Comparison of ENCODE assay signal across 14 cellular contexts in the genomic region with DNA sequence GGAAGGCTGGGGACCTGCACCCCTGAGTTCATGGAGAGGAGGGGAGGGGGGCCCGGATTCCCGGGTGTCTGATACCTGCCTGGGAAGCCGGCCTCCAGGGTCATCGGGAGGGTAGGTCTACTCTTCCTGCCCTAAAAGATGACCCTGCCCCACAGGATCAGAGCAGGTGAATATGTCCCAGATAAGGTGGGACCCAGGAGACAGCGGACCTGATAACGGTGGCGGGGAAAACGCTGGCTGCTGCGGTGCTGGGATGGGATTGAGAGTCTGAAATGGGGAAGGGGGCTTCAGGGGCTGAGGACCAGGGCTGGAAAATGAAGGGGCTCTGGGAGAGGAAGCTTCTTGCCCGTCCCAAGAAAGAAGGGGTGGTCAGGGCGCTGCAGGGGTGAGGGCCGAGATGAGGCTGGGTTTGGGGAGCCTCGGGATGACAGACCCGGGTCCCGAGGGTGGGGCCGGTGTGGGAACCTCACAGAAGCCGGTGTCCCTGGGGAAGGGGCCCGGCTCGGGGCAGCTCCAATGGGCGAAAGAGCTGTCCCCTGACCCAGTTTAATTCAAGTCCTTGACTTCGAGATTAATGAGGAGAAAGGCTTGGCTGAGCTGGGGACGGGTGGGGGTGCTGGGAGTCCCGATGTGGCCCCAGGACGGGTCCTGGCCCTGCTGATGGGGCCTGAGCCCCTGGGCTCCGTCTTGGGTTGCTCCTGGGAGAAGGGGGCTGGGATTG. TPM values are rescaled to one million over a fixed set of nuclear protein-coding genes. Genes with fewer than 3 reads are reported as not detected.
DNase-seq lines count a peak whose midpoint lies in the region; ATAC-seq lines count a peak whose summit lies in the region.
"Had no signal": no experiment of that assay in that cellular context is flagged by ENCODE, and none has a peak within 500 bp of the region (broad histone marks: within the 10 kb centered on the region; RNA-seq: fewer than 3 reads in every experiment).

No MANE protein-coding gene starts in this region.

- H3K27me3 ChIP-seq in HUES6 (ENCODE audit: control insufficient read depth, insufficient read depth, low read length), result peaks cover 68% of the 10 kb centered on the region
- H3K27me3 ChIP-seq in neuronal stem cell (ENCODE audit: control insufficient read depth in 3 of 3, insufficient read depth in 3 of 3, low read depth in 1 of 3, low read length in 3 of 3), result no peaks in the 10 kb centered on the region

- peak overlapping the region; percentile 14 for H4K91ac ChIP-seq in neuronal stem cell (ENCODE audit: low read depth, low read length, poor library complexity)

- H3K4me2 ChIP-seq in neuronal stem cell (ENCODE audit: insufficient read depth, low read length, poor library complexity, severe bottlenecking), result peak overlapping the region; percentile 88

- H2BK12ac ChIP-seq in neuronal stem cell (ENCODE audit: low read length), result no peak overlapping the region

- peak overlapping the region; percentile 39 for H3K23ac ChIP-seq in neuronal stem cell (ENCODE audit: low read depth, low read length, poor library complexity)

- H2BK15ac ChIP-seq in neuronal stem cell (ENCODE audit: low read length), result peak overlapping the region; percentile 69

- H3K9ac ChIP-seq in HUES6 (ENCODE audit: low read length) (no peak overlapping the region), neuronal stem cell (ENCODE audit: low read depth, low read length, poor library complexity) (peak overlapping the region; percentile 97)

- H3K27ac ChIP-seq in HUES6 (ENCODE audit: low read depth, low read length) (no peak overlapping the region), neuronal stem cell (replicated peaks; ENCODE audit: low read length) (peak overlapping the region; percentile 41)
- H3K27ac ChIP-seq: esophagus squamous epithelium, RWPE1 had no signal

- H3K79me1 ChIP-seq in neuronal stem cell (ENCODE audit: low read depth, low read length), result peaks cover 18% of the 10 kb centered on the region

- no peaks in the 10 kb centered on the region; the same call in 1 of the 2 replicates for H3K36me3 ChIP-seq in HUES6 (ENCODE audit: control insufficient read depth, insufficient read depth, low read length)
- H3K36me3 ChIP-seq in neuronal stem cell (replicated peaks in 1 of 2; ENCODE audit: control insufficient read depth in 2 of 2, insufficient read depth in 2 of 2, low read length in 2 of 2), result peaks cover 11 to 15% of the 10 kb centered on the region in 2 donors
- H3K36me3 ChIP-seq: esophagus squamous epithelium had no signal

- H4K8ac ChIP-seq in neuronal stem cell (ENCODE audit: low read depth, low read length), result no peak overlapping the region

- H3K4ac ChIP-seq in neuronal stem cell (ENCODE audit: low read length), result no peak overlapping the region

- H3K4me1 ChIP-seq in HUES6 (ENCODE audit: control insufficient read depth, insufficient read depth, low read length) (peaks cover 33% of the 10 kb centered on the region), neuronal stem cell (ENCODE audit: control insufficient read depth in 2 of 2, insufficient read depth in 1 of 2, low read depth in 1 of 2, low read length in 2 of 2) (peaks cover 29 to 42% of the 10 kb centered on the region in 2 donors)

- H3K14ac ChIP-seq in neuronal stem cell (ENCODE audit: low read length), result peak overlapping the region; percentile 98

- ATAC-seq in GM21576 (IDR thresholded peaks at IDR 0.05; ENCODE audit: unreplicated experiment), result no peak

- no CpG with 5 or more reads among the region's 25 CpGs for WGBS in neuronal stem cell (ENCODE audit: extremely low coverage in 2 of 2, insufficient read length in 2 of 2, insufficient replicate concordance in 1 of 2), 2 donors

- peak overlapping the region; percentile 58 for H3K4me3 ChIP-seq in HUES6 (ENCODE audit: low read depth, low read length)
- peak overlapping the region; percentile 78 to 94 for H3K4me3 ChIP-seq in neuronal stem cell (ENCODE audit: low read length in 2 of 2)

- peak overlapping the region; percentile 96 for H2BK5ac ChIP-seq in neuronal stem cell (ENCODE audit: low read length)

- DNase-seq in D341Med (ENCODE audit: low spot score) (peak; percentile 29), epidermal melanocyte (ENCODE audit: insufficient read length, low spot score) (peak; percentile 17), neuronal stem cell (ENCODE audit: low spot score) (no peak), NCI-H748 treated with DMSO at 0.1 percent for 48 hours (lab: John Stamatoyannopoulos, UW) (no peak), AG08396 (ENCODE audit: low spot score) (no peak)
- DNase-seq in activated CD4-positive, alpha-beta T cell treated with anti-CD3 and anti-CD28 coated beads for 1 hour, result no peak
- DNase-seq: activated CD4-positive, alpha-beta T cell treated with anti-CD3 and anti-CD28 coated beads, Interleukin-2, amount 10 ng/mL, durations not matched to agents 7 days and 5 days; DMS79 treated with DMSO at 0.1 percent for 48 hours; esophagus squamous epithelium; NCI-H2081; occipital lobe had no signal

- H3K18ac ChIP-seq in neuronal stem cell (ENCODE audit: low read length), result peak overlapping the region; percentile 97

- H2AK5ac ChIP-seq in neuronal stem cell (ENCODE audit: low read depth, low read length), result peak overlapping the region; percentile 97

- H2AFZ ChIP-seq in neuronal stem cell (ENCODE audit: low read length), result peak overlapping the region; percentile 87

- H2BK120ac ChIP-seq in neuronal stem cell (ENCODE audit: low read depth, low read length), result peak overlapping the region; percentile 84

- H3K9me3 ChIP-seq in HUES6 (ENCODE audit: control insufficient read depth, insufficient read depth, low read depth, low read length) (peaks cover 12% of the 10 kb centered on the region; the same call in 1 of the 2 replicates), neuronal stem cell (replicated peaks in 1 of 2; ENCODE audit: control insufficient read depth in 2 of 2, insufficient read depth in 1 of 2, low read depth in 1 of 2, low read length in 2 of 2) (peaks cover 0 to 8% of the 10 kb centered on the region in 2 donors)
- H3K9me3 ChIP-seq: esophagus squamous epithelium had no signal

RNA-seq across cellular contexts. Expression of a gene that starts 0.8 kb away (rescaled TPM):
- 504 TPM for polyA plus RNA-seq in neuronal stem cell (2013, experiment 1 of 2)
- polyA plus RNA-seq in neuronal stem cell (2013, experiment 2 of 2), result 501 TPM

RNA-seq across cellular contexts. Expression of a gene that starts 32.9 kb away (rescaled TPM):
- 151 TPM for polyA plus RNA-seq in neuronal stem cell (2013, experiment 1 of 2)
- 130 TPM for polyA plus RNA-seq in neuronal stem cell (2013, experiment 2 of 2)

RNA-seq across cellular contexts. Expression of a gene that starts 47.5 kb away (rescaled TPM):
- polyA plus RNA-seq in neuronal stem cell (2013, experiment 1 of 2), result 1.3 TPM
- 0.91 TPM for polyA plus RNA-seq in neuronal stem cell (2013, experiment 2 of 2)

RNA-seq across cellular contexts. Expression of a gene that starts 51.3 kb away (rescaled TPM):
- polyA plus RNA-seq in neuronal stem cell (2013, experiment 1 of 2), result not detected
- polyA plus RNA-seq in neuronal stem cell (2013, experiment 2 of 2), result not detected

RNA-seq across cellular contexts. Expression of a gene that starts 57.0 kb away (rescaled TPM):
- 12.2 TPM for polyA plus RNA-seq in neuronal stem cell (2013, experiment 1 of 2)
- polyA plus RNA-seq in neuronal stem cell (2013, experiment 2 of 2), result 12.5 TPM

Comparison
In these comparisons a context has a peak if more than half of its experiments do, and no peak if none do; other contexts are left out.
1. DNase-seq: peak in D341Med (single experiment) and epidermal melanocyte (single experiment); none in neuronal stem cell (single experiment), activated CD4-positive, alpha-beta T cell treated with anti-CD3 and anti-CD28 coated beads for 1 hour (single experiment), NCI-H748 treated with DMSO at 0.1 percent for 48 hours (single experiment) and AG08396 (single experiment).